Comparison of ENCODE assay signal across 11 cellular contexts in genomic region chr2:1628893-1629292, GRCh38.
A peak's percentile ranks its signal among the peaks of the same experiment; 100 is the strongest.
DNase-seq lines count a peak whose midpoint lies in the region; ATAC-seq and TF ChIP-seq lines count a peak whose summit lies in the region.
"Had no signal": no experiment of that assay in that cellular context is flagged by ENCODE, and none has a peak within 500 bp of the region (broad histone marks: within the 10 kb centered on the region; RNA-seq: fewer than 3 reads in every experiment).

No MANE protein-coding gene starts in this region.

- H2AFZ ChIP-seq in ACC112 (ENCODE audit: low read length, unreplicated experiment) (no peak overlapping the region), PC-3 (ENCODE audit: low read length) (no peak overlapping the region)
- H2AFZ ChIP-seq: neural progenitor cell had no signal

- H3K9me2 ChIP-seq in PC-3 (replicated peaks; ENCODE audit: low read length): no peaks in the 10 kb centered on the region

- 0 out of 2 replicates have a peak overlapping the region, but pooled peaks have one; percentile 3 for H3K4me2 ChIP-seq in PC-3 (ENCODE audit: low read length)
- H3K4me2 ChIP-seq: neural progenitor cell had no signal

- DNase-seq in PC-3 (peak; percentile 71), epithelial cell of prostate (ENCODE audit: low read depth, low spot score) (peak; percentile 58), lung microvascular endothelial cell (ENCODE audit: low read depth in 2 of 2) (peak; percentile 53 to 88), putamen (ENCODE audit: low spot score) (no peak), GM19240 (ENCODE audit: insufficient read length, low spot score) (no peak), NCI-H1092 (lab: John Stamatoyannopoulos, UW) (no peak)
- no peak for DNase-seq in activated T-helper 1 cell treated with anti-CD3 and anti-CD28 coated beads, Interleukin-12 subunit alpha, Interleukin-12 subunit beta, Interleukin-2, Interleukin-4 antibody, amounts not matched to agents 30 ng/mL and 10 ng/mL and 1 ng/mL, durations not matched to agents 14 hours and 24 hours and 36 hours (ENCODE audit: low spot score)
- DNase-seq: activated T-cell treated with anti-CD3 and anti-CD28 coated beads, Interleukin-2, amount 50 U/mL, for 48 hours had no signal

- H3K9ac ChIP-seq in PC-3 (ENCODE audit: low read length): no peak overlapping the region
- H3K9ac ChIP-seq: neural progenitor cell had no signal

- TF ChIP-seq CTCF in PC-3 (conservative IDR thresholded peaks at IDR 0.05; ENCODE audit: low read depth, low read length): no peak

- no peaks in the 10 kb centered on the region for H4K20me1 ChIP-seq in PC-3 (ENCODE audit: low read length)

- peaks cover 20% of the 10 kb centered on the region for H3K36me3 ChIP-seq in ACC112 (ENCODE audit: insufficient read depth, low read length)
- peaks cover 29% of the 10 kb centered on the region for H3K36me3 ChIP-seq in PC-3 (ENCODE audit: low read depth, low read length)

- H3K27ac ChIP-seq in ACC112 (ENCODE audit: low read depth, low read length): peak overlapping the region; percentile 30; the same call in 1 of the 2 replicates
- peak overlapping the region; percentile 96 for H3K27ac ChIP-seq in PC-3 (ENCODE audit: low read length)
- no peak overlapping the region for H3K27ac ChIP-seq in epithelial cell of prostate
- H3K27ac ChIP-seq: neural progenitor cell had no signal

- no peaks in the 10 kb centered on the region for H3K9me3 ChIP-seq in PC-3 (ENCODE audit: low read length)

- no peaks in the 10 kb centered on the region for H3K27me3 Mint-ChIP-seq in activated T-helper 1 cell treated with anti-CD3 and anti-CD28 coated beads, Interleukin-12 subunit alpha, Interleukin-12 subunit beta, Interleukin-2, Interleukin-4 antibody, amounts not matched to agents 30 ng/mL and 10 ng/mL and 1 ng/mL, durations not matched to agents 14 hours and 24 hours and 36 hours (ENCODE audit: insufficient read depth)

- H3K36me3 Mint-ChIP-seq in activated T-helper 1 cell treated with anti-CD3 and anti-CD28 coated beads, Interleukin-12 subunit alpha, Interleukin-12 subunit beta, Interleukin-2, Interleukin-4 antibody, amounts not matched to agents 30 ng/mL and 10 ng/mL and 1 ng/mL, durations not matched to agents 14 hours and 24 hours and 36 hours (ENCODE audit: low read depth): no peaks in the 10 kb centered on the region

- no peaks in the 10 kb centered on the region for H3K4me1 Mint-ChIP-seq in activated T-helper 1 cell treated with anti-CD3 and anti-CD28 coated beads, Interleukin-12 subunit alpha, Interleukin-12 subunit beta, Interleukin-2, Interleukin-4 antibody, amounts not matched to agents 30 ng/mL and 10 ng/mL and 1 ng/mL, durations not matched to agents 14 hours and 24 hours and 36 hours (ENCODE audit: low read depth)

- peaks cover 24% of the 10 kb centered on the region for H3K4me1 ChIP-seq in ACC112 (ENCODE audit: control insufficient read depth, insufficient read depth, low read length, unreplicated experiment)
- peaks cover 86% of the 10 kb centered on the region for H3K4me1 ChIP-seq in PC-3 (ENCODE audit: insufficient read depth, low read length)

- POLR2A ChIA-PET in PC-3 (lab: Charles Lee; ENCODE audit: unreplicated experiment): no interaction called here

- H3K4me3 Mint-ChIP-seq in activated T-helper 1 cell treated with anti-CD3 and anti-CD28 coated beads, Interleukin-12 subunit alpha, Interleukin-12 subunit beta, Interleukin-2, Interleukin-4 antibody, amounts not matched to agents 30 ng/mL and 10 ng/mL and 1 ng/mL, durations not matched to agents 14 hours and 24 hours and 36 hours: no peak overlapping the region
- H3K4me3 Mint-ChIP-seq: neural progenitor cell had no signal

- intact Hi-C loops in PC-3 (cut with micrococcal nuclease): no loop called here
- intact Hi-C loops in activated T-helper 1 cell treated with anti-CD3 and anti-CD28 coated beads, Interleukin-12 subunit alpha, Interleukin-12 subunit beta, Interleukin-2, Interleukin-4 antibody, amounts not matched to agents 30 ng/mL and 10 ng/mL and 1 ng/mL, durations not matched to agents 14 hours and 24 hours and 36 hours (cut with micrococcal nuclease): no loop called here

- CTCF ChIA-PET in PC-3 (lab: Charles Lee): no interaction called here

- peaks cover 10% of the 10 kb centered on the region; the same call in 1 of the 2 replicates for H3K27me3 ChIP-seq in ACC112 (ENCODE audit: insufficient read depth, low read length)
- no peaks in the 10 kb centered on the region for H3K27me3 ChIP-seq in PC-3 (ENCODE audit: low read length)
- H3K27me3 ChIP-seq: neural progenitor cell had no signal

- H3K4me3 ChIP-seq in ACC112 (ENCODE audit: low read depth, low read length): no peak overlapping the region
- no peak overlapping the region for H3K4me3 ChIP-seq in PC-3 (ENCODE audit: low read length)
- H3K4me3 ChIP-seq: neural progenitor cell had no signal

- H3K27ac Mint-ChIP-seq in activated T-helper 1 cell treated with anti-CD3 and anti-CD28 coated beads, Interleukin-12 subunit alpha, Interleukin-12 subunit beta, Interleukin-2, Interleukin-4 antibody, amounts not matched to agents 30 ng/mL and 10 ng/mL and 1 ng/mL, durations not matched to agents 14 hours and 24 hours and 36 hours: no peak overlapping the region
- H3K27ac Mint-ChIP-seq: neural progenitor cell had no signal

- H3F3A ChIP-seq in PC-3 (ENCODE audit: low read length, unreplicated experiment): peaks cover 44% of the 10 kb centered on the region

- H3K79me2 ChIP-seq in ACC112 (ENCODE audit: control insufficient read depth, insufficient read depth, low read length, unreplicated experiment): no peaks in the 10 kb centered on the region
- peaks cover 51% of the 10 kb centered on the region for H3K79me2 ChIP-seq in PC-3 (ENCODE audit: low read length)

- no peak for ATAC-seq in PC-3
- ATAC-seq: HCT116 had no signal

- no TSS peak for BruUV-seq in PC-3 (replicated peaks; lab: Mats Ljungman, UMichigan)

- H3K9me3 Mint-ChIP-seq in activated T-helper 1 cell treated with anti-CD3 and anti-CD28 coated beads, Interleukin-12 subunit alpha, Interleukin-12 subunit beta, Interleukin-2, Interleukin-4 antibody, amounts not matched to agents 30 ng/mL and 10 ng/mL and 1 ng/mL, durations not matched to agents 14 hours and 24 hours and 36 hours: no peaks in the 10 kb centered on the region

Comparison
In these comparisons a context has a peak if more than half of its experiments do, and no peak if none do; other contexts are left out.
1. DNase-seq: peak in PC-3 (single experiment), epithelial cell of prostate (single experiment) and lung microvascular endothelial cell (2 of 2); none in putamen (single experiment), GM19240 (single experiment), NCI-H1092 (single experiment) and activated T-helper 1 cell treated with anti-CD3 and anti-CD28 coated beads, Interleukin-12 subunit alpha, Interleukin-12 subunit beta, Interleukin-2, Interleukin-4 antibody, amounts not matched to agents 30 ng/mL and 10 ng/mL and 1 ng/mL, durations not matched to agents 14 hours and 24 hours and 36 hours (single experiment).